17 cellular contexts compared by ENCODE assay signal in genomic region chr12:104495786-104496185, GRCh38. TPM values are rescaled to one million over a fixed set of nuclear protein-coding genes. Genes with fewer than 3 reads are reported as not detected.
DNase-seq lines count a peak whose midpoint lies in the region; ATAC-seq and TF ChIP-seq lines count a peak whose summit lies in the region.
"Had no signal": no experiment of that assay in that cellular context is flagged by ENCODE, and none has a peak within 500 bp of the region (broad histone marks: within the 10 kb centered on the region; RNA-seq: fewer than 3 reads in every experiment).

No MANE protein-coding gene starts in this region.

- TF ChIP-seq CTCF in gastroesophageal sphincter (IDR thresholded peaks at IDR 0.05): no peak

- H3K27me3 ChIP-seq in CD4-positive, CD25-positive, alpha-beta regulatory T cell (ENCODE audit: control insufficient read depth, insufficient read depth, low read length): no peaks in the 10 kb centered on the region
- H3K27me3 ChIP-seq in gastroesophageal sphincter: no peaks in the 10 kb centered on the region
- H3K27me3 ChIP-seq: sigmoid colon, thyroid gland had no signal

- H3K4me1 Mint-ChIP-seq in CD4-positive, CD25-positive, alpha-beta regulatory T cell: peaks cover 57 to 98% (median 82%) of the 10 kb centered on the region in 4 donors
- peaks cover 87% of the 10 kb centered on the region for H3K4me1 Mint-ChIP-seq in activated naive CD8-positive, alpha-beta T cell (ENCODE audit: low read depth)
- peaks cover 67 to 97% (median 89%) of the 10 kb centered on the region in 3 donors for H3K4me1 Mint-ChIP-seq in naive B cell

- H3K4me1 ChIP-seq in CD4-positive, CD25-positive, alpha-beta regulatory T cell (ENCODE audit: control insufficient read depth, insufficient read depth, low read length, poor library complexity, severe bottlenecking): peaks cover 99% of the 10 kb centered on the region
- peaks cover 0 to 14% (median 0%) of the 10 kb centered on the region in 3 donors for H3K4me1 ChIP-seq in gastroesophageal sphincter
- H3K4me1 ChIP-seq: thyroid gland had no signal

- peak overlapping the region; percentile 79 for H3K4me3 ChIP-seq in CD4-positive, CD25-positive, alpha-beta regulatory T cell (ENCODE audit: low read depth, low read length)
- H3K4me3 ChIP-seq in gastroesophageal sphincter: no peak overlapping the region
- H3K4me3 ChIP-seq: sigmoid colon, thyroid gland had no signal

- H3K27ac ChIP-seq in CD4-positive, CD25-positive, alpha-beta regulatory T cell (ENCODE audit: insufficient read depth, low read length, poor library complexity, severe bottlenecking): peak overlapping the region; percentile 89
- H3K27ac ChIP-seq in gastroesophageal sphincter: no peak overlapping the region
- H3K27ac ChIP-seq: sigmoid colon, thyroid gland had no signal

- no peak for ATAC-seq in CD4-positive, CD25-positive, alpha-beta regulatory T cell (ENCODE audit: low read depth in 2 of 2)
- ATAC-seq in naive B cell (ENCODE audit: low read depth in 2 of 2): no peak
- ATAC-seq in gastroesophageal sphincter: no peak

- peak overlapping the region; percentile 31 to 87 (median 50) for H3K4me3 Mint-ChIP-seq in CD4-positive, CD25-positive, alpha-beta regulatory T cell
- H3K4me3 Mint-ChIP-seq in activated naive CD8-positive, alpha-beta T cell: peak overlapping the region; percentile 28
- peak overlapping the region in 1 of 8 donors; percentile 44 for H3K4me3 Mint-ChIP-seq in naive B cell

- no peaks in the 10 kb centered on the region for H3K9me3 ChIP-seq in CD4-positive, CD25-positive, alpha-beta regulatory T cell (ENCODE audit: control insufficient read depth in 2 of 2, low read length in 2 of 2)
- H3K9me3 ChIP-seq in gastroesophageal sphincter: no peaks in the 10 kb centered on the region
- H3K9me3 ChIP-seq: sigmoid colon, thyroid gland had no signal

- H3K9me3 Mint-ChIP-seq in CD4-positive, CD25-positive, alpha-beta regulatory T cell: no peaks in the 10 kb centered on the region
- H3K9me3 Mint-ChIP-seq in activated naive CD8-positive, alpha-beta T cell (ENCODE audit: low read depth): no peaks in the 10 kb centered on the region
- no peaks in the 10 kb centered on the region for H3K9me3 Mint-ChIP-seq in naive B cell

- in situ Hi-C loops in G401 (cut with HindIII; ENCODE audit: low sequenced_read_pairs): no loop called here

- no peak for TF ChIP-seq POLR2A in gastroesophageal sphincter (IDR thresholded peaks at IDR 0.05)

- H3K36me3 Mint-ChIP-seq in CD4-positive, CD25-positive, alpha-beta regulatory T cell: peaks cover 34% of the 10 kb centered on the region
- H3K36me3 Mint-ChIP-seq in activated naive CD8-positive, alpha-beta T cell: peaks cover 10% of the 10 kb centered on the region
- peaks cover 11 to 12% of the 10 kb centered on the region in 2 donors for H3K36me3 Mint-ChIP-seq in naive B cell

- no peaks in the 10 kb centered on the region for H3K27me3 Mint-ChIP-seq in CD4-positive, CD25-positive, alpha-beta regulatory T cell
- no peaks in the 10 kb centered on the region for H3K27me3 Mint-ChIP-seq in activated naive CD8-positive, alpha-beta T cell
- no peaks in the 10 kb centered on the region for H3K27me3 Mint-ChIP-seq in naive B cell

- peak overlapping the region; percentile 42 to 98 (median 97) for H3K27ac Mint-ChIP-seq in CD4-positive, CD25-positive, alpha-beta regulatory T cell
- no peak overlapping the region for H3K27ac Mint-ChIP-seq in activated naive CD8-positive, alpha-beta T cell
- peak overlapping the region; percentile 9 to 85 (median 66) for H3K27ac Mint-ChIP-seq in naive B cell

- TF ChIP-seq EP300 in gastroesophageal sphincter (IDR thresholded peaks at IDR 0.05): no peak

- 74 to 77% methylated on average over 3 of the region's 3 CpGs for WGBS in gastroesophageal sphincter (ENCODE audit: low coverage in 1 of 2), 2 donors

- no peaks in the 10 kb centered on the region for H3K36me3 ChIP-seq in CD4-positive, CD25-positive, alpha-beta regulatory T cell (ENCODE audit: control insufficient read depth, insufficient read depth, low read length)
- H3K36me3 ChIP-seq in gastroesophageal sphincter: no peaks in the 10 kb centered on the region
- H3K36me3 ChIP-seq: sigmoid colon, thyroid gland had no signal

- no peak for DNase-seq in CD4-positive, CD25-positive, alpha-beta regulatory T cell
- peak; percentile 23 for DNase-seq in COLO829 (ENCODE audit: low spot score)
- DNase-seq in naive B cell: no peak
- no peak for DNase-seq in G401 (ENCODE audit: low spot score)
- no peak for DNase-seq in nucleus accumbens (lab: John Stamatoyannopoulos, UW)
- no peak for DNase-seq in HCEC 1CT
- DNase-seq: activated CD4-positive, CD25-positive, alpha-beta regulatory T cell; central memory CD4-positive, alpha-beta T cell; hypothalamus; NCI-H146; NCI-H345; sigmoid colon; stimulated activated CD4-positive, alpha-beta T cell treated with anti-CD3 and anti-CD28 coated beads, Interleukin-4, amount 100 ng/mL, for 4 hours; stimulated activated CD8-positive, alpha-beta memory T cell treated with anti-CD3 and anti-CD28 coated beads, Interleukin-4, amount 100 ng/mL, for 48 hours; thyroid gland had no signal

RNA-seq across cellular contexts. Expression of gene CHST11, which starts 39.0 kb away (rescaled TPM):
- 192 TPM for total RNA-seq in CD4-positive, CD25-positive, alpha-beta regulatory T cell
- polyA plus RNA-seq in CD4-positive, CD25-positive, alpha-beta regulatory T cell: 100 to 1,000 TPM in 2 of 4 donors, 10 to 100 TPM in 2; 70.2 to 114 (median 99.5) TPM
- 10 to 100 TPM; 39.8 to 63.6 (median 58.6) TPM for polyA plus RNA-seq in naive B cell (ENCODE audit: low read depth in 6 of 6)
- 9.5 and 12.7 TPM in 2 replicates for total RNA-seq in G401 (2014; rRNA removed; shearing (Covaris generic))
- total RNA-seq in gastroesophageal sphincter: 10 to 100 TPM in 2 of 4 donors, 1 to 10 TPM in 2; 4.3 to 15.6 (median 11.0) TPM

Comparison
In these comparisons a context has a peak if more than half of its experiments do, and no peak if none do; other contexts are left out.
1. RNA of gene CHST11, which starts 39.0 kb away (total RNA-seq): 192 TPM in CD4-positive, CD25-positive, alpha-beta regulatory T cell (single experiment); 4.3 to 15.6 TPM in gastroesophageal sphincter and 9.5 to 12.7 TPM in G401; every median in the first group is over 10 times any median in the second.